Comparison of ENCODE assay signal across 8 cellular contexts in genomic region chr7:157250605-157251228, GRCh38.
A peak's percentile ranks its signal among the peaks of the same experiment; 100 is the strongest.
DNase-seq lines count a peak whose midpoint lies in the region; ATAC-seq and TF ChIP-seq lines count a peak whose summit lies in the region.

No MANE protein-coding gene starts in this region.

- H3K4me1 ChIP-seq in esophagus muscularis mucosa, result no peaks in the 10 kb centered on the region

- H3K4me1 Mint-ChIP-seq in activated CD8-positive, alpha-beta T cell treated with anti-CD3 and anti-CD28 coated beads, Interleukin-2, amount 10 ng/mL, durations not matched to agents 7 days and 5 days (ENCODE audit: low read depth), result no peaks in the 10 kb centered on the region
- no peaks in the 10 kb centered on the region for H3K4me1 Mint-ChIP-seq in neural crest cell

- peaks cover 27 to 75% (median 56%) of the 10 kb centered on the region in 4 donors for H3K36me3 ChIP-seq in esophagus muscularis mucosa

- H3K27me3 Mint-ChIP-seq in activated CD8-positive, alpha-beta T cell treated with anti-CD3 and anti-CD28 coated beads, Interleukin-2, amount 10 ng/mL, durations not matched to agents 7 days and 5 days (ENCODE audit: low read depth), result no peaks in the 10 kb centered on the region
- H3K27me3 Mint-ChIP-seq in neural crest cell (ENCODE audit: low read depth), result no peaks in the 10 kb centered on the region

- POLR2A ChIA-PET in activated CD8-positive, alpha-beta T cell treated with anti-CD3 and anti-CD28 coated beads, Interleukin-2, amount 10 ng/mL, durations not matched to agents 7 days and 5 days (lab: Charles Lee), result no interaction called here

- H3K27me3 ChIP-seq in esophagus muscularis mucosa, result no peaks in the 10 kb centered on the region

- peak; percentile 12 for DNase-seq in NK-92 treated with Interleukin-12 subunit alpha and Interleukin-12 subunit beta, amount 100 ng/mL, for 24 hours (lab: John Stamatoyannopoulos, UW)
- DNase-seq in NK-92 (lab: John Stamatoyannopoulos, UW; ENCODE audit: unreplicated experiment), result no peak
- DNase-seq in NCI-H2227 (lab: John Stamatoyannopoulos, UW; ENCODE audit: unreplicated experiment), result peak; percentile 77
- DNase-seq in activated CD8-positive, alpha-beta T cell treated with anti-CD3 and anti-CD28 coated beads, Interleukin-2, amount 10 ng/mL, durations not matched to agents 7 days and 5 days, result peak; percentile 69
- DNase-seq in esophagus muscularis mucosa (ENCODE audit: extremely low spot score), result no peak
- peak; percentile 58 for DNase-seq in neural crest cell (ENCODE audit: low read depth, low spot score)

- peaks cover 27% of the 10 kb centered on the region for H3K36me3 Mint-ChIP-seq in activated CD8-positive, alpha-beta T cell treated with anti-CD3 and anti-CD28 coated beads, Interleukin-2, amount 10 ng/mL, durations not matched to agents 7 days and 5 days (ENCODE audit: low read depth)
- H3K36me3 Mint-ChIP-seq in neural crest cell (ENCODE audit: low read depth), result peaks cover 17% of the 10 kb centered on the region

- CTCF ChIA-PET in activated CD8-positive, alpha-beta T cell treated with anti-CD3 and anti-CD28 coated beads, Interleukin-2, amount 10 ng/mL, durations not matched to agents 7 days and 5 days (lab: Charles Lee), result interaction anchor here (0.6 to 3.9 kb wide), 17 partner anchors 9 to 184 kb away, joined by 3 to 11 read pairs (median 4); no protein-coding TSS in a partner anchor

- no peak overlapping the region for H3K4me3 ChIP-seq in esophagus muscularis mucosa

- WGBS in esophagus muscularis mucosa, result 47% methylated on average over 9 of the region's 9 CpGs

- ATAC-seq in HG02938 (IDR thresholded peaks at IDR 0.05; ENCODE audit: unreplicated experiment) (peak; percentile 70), GM21825 (IDR thresholded peaks at IDR 0.05; ENCODE audit: unreplicated experiment) (no peak)
- peak; percentile 70 for ATAC-seq in activated CD8-positive, alpha-beta T cell treated with anti-CD3 and anti-CD28 coated beads, Interleukin-2, amount 10 ng/mL, durations not matched to agents 7 days and 5 days

- intact Hi-C loops in esophagus muscularis mucosa (cut with DNase I), result no loop called here

- H3K4me3 Mint-ChIP-seq in activated CD8-positive, alpha-beta T cell treated with anti-CD3 and anti-CD28 coated beads, Interleukin-2, amount 10 ng/mL, durations not matched to agents 7 days and 5 days, result no peak overlapping the region
- no peak overlapping the region for H3K4me3 Mint-ChIP-seq in neural crest cell

- no peaks in the 10 kb centered on the region for H3K9me3 Mint-ChIP-seq in activated CD8-positive, alpha-beta T cell treated with anti-CD3 and anti-CD28 coated beads, Interleukin-2, amount 10 ng/mL, durations not matched to agents 7 days and 5 days (ENCODE audit: insufficient read depth)
- no peaks in the 10 kb centered on the region for H3K9me3 Mint-ChIP-seq in neural crest cell

- H3K9me3 ChIP-seq in esophagus muscularis mucosa, result no peaks in the 10 kb centered on the region

- H3K27ac Mint-ChIP-seq in activated CD8-positive, alpha-beta T cell treated with anti-CD3 and anti-CD28 coated beads, Interleukin-2, amount 10 ng/mL, durations not matched to agents 7 days and 5 days, result no peak overlapping the region
- H3K27ac Mint-ChIP-seq in neural crest cell (ENCODE audit: unreplicated experiment), result no peak overlapping the region

- H3K27ac ChIP-seq in esophagus muscularis mucosa (replicated peaks in 1 of 4), result no peak overlapping the region

- TF ChIP-seq POLR2A in esophagus muscularis mucosa (IDR thresholded peaks at IDR 0.05; ENCODE audit: low read depth), result no peak

- TF ChIP-seq CTCF in esophagus muscularis mucosa (IDR thresholded peaks at IDR 0.05) (peak; percentile 58 to 80 (median 58)), neural crest cell (conservative IDR thresholded peaks at IDR 0.05) (peak; percentile 84)

- TF ChIP-seq EP300 in esophagus muscularis mucosa (IDR thresholded peaks at IDR 0.05), result no peak

Comparison
In these comparisons a context has a peak if more than half of its experiments do, and no peak if none do; other contexts are left out.
1. DNase-seq: peak in NK-92 treated with Interleukin-12 subunit alpha and Interleukin-12 subunit beta, amount 100 ng/mL, for 24 hours (single experiment), NCI-H2227 (single experiment), activated CD8-positive, alpha-beta T cell treated with anti-CD3 and anti-CD28 coated beads, Interleukin-2, amount 10 ng/mL, durations not matched to agents 7 days and 5 days (single experiment) and neural crest cell (single experiment); none in NK-92 (single experiment) and esophagus muscularis mucosa (single experiment).